Comparison of ENCODE assay signal across 8 cellular contexts in genomic region chr11:109775686-109776085, GRCh38.
"Had no signal": no experiment of that assay in that cellular context is flagged by ENCODE, and none has a peak within 500 bp of the region (broad histone marks: within the 10 kb centered on the region; RNA-seq: fewer than 3 reads in every experiment).

No MANE protein-coding gene starts in this region.

- H3K9ac ChIP-seq: GM23248 had no signal

- H3K27ac ChIP-seq: GM23248 had no signal

- DNase-seq: GM23248, H9, HCEC 1CT, IMR-90, KBM-7 had no signal

- FAIRE-seq: H1, H54, HTR-8/SVneo had no signal

- H3K4me3 ChIP-seq: GM23248 had no signal

- H3K9me3 Mint-ChIP-seq: H9 had no signal

- H2AFZ ChIP-seq: GM23248 had no signal

- H3K4me3 Mint-ChIP-seq: H9 had no signal
